Comparison of ENCODE assay signal across 8 cellular contexts in genomic region chr3:154252759-154253638, GRCh38.
A peak's percentile ranks its signal among the peaks of the same experiment; 100 is the strongest.
DNase-seq lines count a peak whose midpoint lies in the region; TF ChIP-seq lines count a peak whose summit lies in the region.

No MANE protein-coding gene starts in this region.

- no TSS peak for BruUV-seq in PC-9 (replicated peaks; lab: Mats Ljungman, UMichigan)

- H4K20me1 ChIP-seq in GM23248 (ENCODE audit: insufficient read depth) = no peaks in the 10 kb centered on the region
- no peaks in the 10 kb centered on the region for H4K20me1 ChIP-seq in PC-9 (ENCODE audit: insufficient read depth)

- TF ChIP-seq CTCF in PC-9 (conservative IDR thresholded peaks at IDR 0.05) (peak; percentile 95), neural crest cell (conservative IDR thresholded peaks at IDR 0.05) (peak; percentile 98), stomach (IDR thresholded peaks at IDR 0.05) (peak in 6 of 7 experiments; percentile 29 to 93 (median 84))

- WGBS in GM23248 (ENCODE audit: low coverage in 1 of 2, low lambda C conversion rate in 2 of 2, missing lambda C conversion rate in 2 of 2), 2 experiments = 5% methylated on average over 11 of the region's 11 CpGs
- WGBS in stomach, 5 donors = 6 to 16% (median 9%) methylated on average over 11 of the region's 11 CpGs

- H2AFZ ChIP-seq in GM23248 = no peak overlapping the region
- H2AFZ ChIP-seq in PC-9 = no peak overlapping the region

- H3K4me2 ChIP-seq in GM23248 (ENCODE audit: unreplicated experiment) (peak overlapping the region; percentile 64), PC-9 (no peak overlapping the region)

- no peaks in the 10 kb centered on the region for H3K27me3 ChIP-seq in GM23248 (replicated peaks; ENCODE audit: insufficient read depth)
- no peaks in the 10 kb centered on the region for H3K27me3 ChIP-seq in PC-9 (ENCODE audit: insufficient read depth, low read depth)
- no peaks in the 10 kb centered on the region for H3K27me3 ChIP-seq in stomach

- in situ Hi-C loops in GM23248 (cut with MboI) = loop anchor here (5.0 kb wide), 1 partner anchor 156 kb away; no protein-coding TSS in a partner anchor

- H3K4me3 ChIP-seq in GM23248 (peak overlapping the region; percentile 41; the same call in 1 of the 2 replicates), PC-9 (no peak overlapping the region), stomach (no peak overlapping the region)

- peaks cover 16% of the 10 kb centered on the region for H3K36me3 Mint-ChIP-seq in neural crest cell (ENCODE audit: low read depth)

- H3K9me3 ChIP-seq in GM23248 (ENCODE audit: low read depth) (no peaks in the 10 kb centered on the region), PC-9 (ENCODE audit: insufficient read depth, low read depth) (no peaks in the 10 kb centered on the region), stomach (no peaks in the 10 kb centered on the region)

- POLR2A ChIA-PET in PC-9 (lab: Charles Lee; ENCODE audit: unreplicated experiment) = interaction anchor here (0.5 to 0.7 kb wide), 2 partner anchors 191 to 1167 kb away, joined by 4 to 7 read pairs; no protein-coding TSS in a partner anchor

- intact Hi-C loops in PC-9 (cut with micrococcal nuclease; ENCODE audit: unreplicated experiment) (loop anchor here (1.0 to 10.0 kb wide), 5 partner anchors 157 to 1778 kb away; no protein-coding TSS in a partner anchor), stomach (cut with DNase I; ENCODE audit: low total_unique reads) (loop anchor here (5.0 kb wide), 1 partner anchor 156 kb away; no protein-coding TSS in a partner anchor)

- CTCF ChIA-PET in PC-9 (lab: Charles Lee) = no interaction called here

- peak; percentile 81 for DNase-seq in EL
- peak; percentile 93 for DNase-seq in GM23248
- peak; percentile 79 to 91 for DNase-seq in Kasumi-1 (lab: John Stamatoyannopoulos, UW)
- peak; percentile 60 to 85 for DNase-seq in PC-9
- DNase-seq in activated T-cell treated with anti-CD3 and anti-CD28 coated beads, Interleukin-2, amount 50 U/mL, for 48 hours = peak; percentile 82 to 83
- DNase-seq in fibroblast of peridontal ligament (ENCODE audit: extremely low read depth) = peak; percentile 90
- DNase-seq in neural crest cell (ENCODE audit: low read depth, low spot score) = peak; percentile 93
- DNase-seq in stomach = peak; percentile 91

- peaks cover 6% of the 10 kb centered on the region; the same call in 1 of the 2 replicates for H3K36me3 ChIP-seq in GM23248 (ENCODE audit: low read depth)
- H3K36me3 ChIP-seq in PC-9 (ENCODE audit: low read depth) = peaks cover 10% of the 10 kb centered on the region; the same call in 1 of the 2 replicates
- peaks cover 20 to 78% (median 55%) of the 10 kb centered on the region in 4 donors for H3K36me3 ChIP-seq in stomach

- H3K27ac ChIP-seq in GM23248 (no peak overlapping the region), PC-9 (no peak overlapping the region), stomach (no peak overlapping the region)

- no peak for TF ChIP-seq EP300 in stomach (IDR thresholded peaks at IDR 0.05)

- H3K27ac Mint-ChIP-seq in neural crest cell (ENCODE audit: unreplicated experiment) = no peak overlapping the region

- H3K27me3 Mint-ChIP-seq in neural crest cell (ENCODE audit: low read depth) = no peaks in the 10 kb centered on the region

- H3K9me3 Mint-ChIP-seq in neural crest cell = no peaks in the 10 kb centered on the region

- no peak for TF ChIP-seq POLR2A in stomach (IDR thresholded peaks at IDR 0.05)

- H3K79me2 ChIP-seq in GM23248 (ENCODE audit: insufficient read depth) = no peaks in the 10 kb centered on the region
- no peaks in the 10 kb centered on the region for H3K79me2 ChIP-seq in PC-9 (ENCODE audit: low read depth)

- peak overlapping the region; percentile 43 for H3K4me3 Mint-ChIP-seq in neural crest cell

- H3K4me1 ChIP-seq in GM23248 (ENCODE audit: insufficient read depth) (no peaks in the 10 kb centered on the region), PC-9 (replicated peaks; ENCODE audit: insufficient read depth) (no peaks in the 10 kb centered on the region), stomach (peaks cover 0 to 22% (median 5%) of the 10 kb centered on the region in 4 donors)

- H3F3A ChIP-seq in GM23248 (ENCODE audit: insufficient read depth) (peaks cover 10% of the 10 kb centered on the region), PC-9 (ENCODE audit: insufficient read depth, low read depth) (peaks cover 3% of the 10 kb centered on the region; the same call in 1 of the 2 replicates)

- H3K9me2 ChIP-seq in GM23248 (ENCODE audit: insufficient read depth) (no peaks in the 10 kb centered on the region), PC-9 (ENCODE audit: insufficient read depth) (no peaks in the 10 kb centered on the region)

- H3K9ac ChIP-seq in GM23248 = no peak overlapping the region

- H3K4me1 Mint-ChIP-seq in neural crest cell = peaks cover 39% of the 10 kb centered on the region
